ENCODE assay signal across 8 cellular contexts in the genomic region with DNA sequence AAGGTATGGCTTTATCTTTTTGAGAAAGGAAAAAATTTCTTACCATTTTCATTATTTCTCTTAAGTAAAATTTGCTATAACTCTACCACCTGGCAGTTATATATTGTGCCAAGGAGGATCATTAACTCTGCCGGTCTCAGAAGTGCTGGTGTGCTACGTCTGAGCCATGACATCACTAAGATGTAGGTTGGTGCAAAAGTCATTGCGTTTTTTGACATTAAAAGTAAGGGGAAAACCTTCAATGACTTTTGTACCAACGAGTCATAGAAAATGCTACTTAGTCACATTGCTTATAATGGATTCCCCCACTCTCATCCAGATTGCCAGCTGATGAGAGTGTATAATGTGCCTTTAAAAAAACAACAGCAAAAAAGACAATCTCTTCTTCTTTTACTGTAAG.
"Had no signal": no experiment of that assay in that cellular context is flagged by ENCODE, and none has a peak within 500 bp of the region (broad histone marks: within the 10 kb centered on the region; RNA-seq: fewer than 3 reads in every experiment).

No MANE protein-coding gene starts in this region.

- ATAC-seq: GM12878 had no signal

- H3K4me3 ChIP-seq: GM12878 had no signal

- FAIRE-seq: G401.6, GM12878, GM12891, GM12892, GM18507, GM19239 had no signal

- DNase-seq: GDM1, GF-D8 had no signal
